8 cellular contexts compared by ENCODE assay signal in genomic region chr17:78250891-78251772, GRCh38. TPM values are rescaled to one million over a fixed set of nuclear protein-coding genes. Genes with fewer than 3 reads are reported as not detected.
DNase-seq lines count a peak whose midpoint lies in the region; ATAC-seq and TF ChIP-seq lines count a peak whose summit lies in the region.

No MANE protein-coding gene starts in this region.

- in situ Hi-C loops in SK-MEL-5 (cut with HindIII; ENCODE audit: low pct_unique_long_range_greater_than_20kb, low sequenced_read_pairs), result no loop called here

- H3K4me1 ChIP-seq in thymus (ENCODE audit: control insufficient read depth, insufficient read depth, low read length), result peaks cover 35% of the 10 kb centered on the region

- H3K4me3 ChIP-seq in thymus (ENCODE audit: low read length), result peak overlapping the region; percentile 37

- H3K4me1 Mint-ChIP-seq in osteocyte (ENCODE audit: unreplicated experiment), result peaks cover 10% of the 10 kb centered on the region

- no peaks in the 10 kb centered on the region for H3K36me3 Mint-ChIP-seq in osteocyte (ENCODE audit: unreplicated experiment)

- ATAC-seq in GM21786 (IDR thresholded peaks at IDR 0.05; ENCODE audit: unreplicated experiment), result peak; percentile 47

- H3K27ac Mint-ChIP-seq in osteocyte (ENCODE audit: unreplicated experiment), result no peak overlapping the region

- H3K9me3 Mint-ChIP-seq in osteocyte (ENCODE audit: unreplicated experiment), result no peaks in the 10 kb centered on the region

- DNase-seq in D341Med (ENCODE audit: low spot score) (peak; percentile 99), NCI-H1092 (lab: John Stamatoyannopoulos, UW) (peak; percentile 77), SK-MEL-5 (ENCODE audit: low read depth, low spot score) (peak; percentile 96), germinal center (ENCODE audit: low spot score) (peak; percentile 91), osteocyte (ENCODE audit: extremely low spot score, unreplicated experiment) (peak; percentile 97)
- peak; percentile 86 for DNase-seq in activated naive CD4-positive, alpha-beta T cell treated with Interleukin-2 at 50 U/mL for 16 hours

- H3K27ac ChIP-seq in thymus (ENCODE audit: low read depth), result peak overlapping the region; percentile 95

- H3K4me3 Mint-ChIP-seq in osteocyte (ENCODE audit: unreplicated experiment), result no peak overlapping the region

- WGBS in thymus, result 4% methylated on average over 27 of the region's 27 CpGs

- no peaks in the 10 kb centered on the region for H3K27me3 Mint-ChIP-seq in osteocyte (ENCODE audit: unreplicated experiment)

- H3K9me3 ChIP-seq in thymus (ENCODE audit: control insufficient read depth), result no peaks in the 10 kb centered on the region

- H3K36me3 ChIP-seq in thymus (ENCODE audit: control insufficient read depth, insufficient read depth), result no peaks in the 10 kb centered on the region

- peak; percentile 100 for TF ChIP-seq CTCF in osteocyte (IDR thresholded peaks at IDR 0.05)

- H3K27me3 ChIP-seq in thymus (ENCODE audit: control insufficient read depth, insufficient read depth), result no peaks in the 10 kb centered on the region

RNA-seq across cellular contexts. Expression of gene TMEM235, which starts 19.7 kb away (rescaled TPM):
- total RNA-seq in SK-MEL-5 (2014; rRNA removed; shearing (Covaris generic)), result not detected in 2 replicates
- not detected in 2 replicates for polyA plus RNA-seq in SK-MEL-5 (2015; cell fraction: cytosol; rRNA removed)
- polyA plus RNA-seq in SK-MEL-5 (2015; cell fraction: nucleus; rRNA removed), result not detected in 2 replicates
- not detected in 2 replicates for total RNA-seq in osteocyte
- 0.50 TPM for polyA plus RNA-seq in thymus

RNA-seq across cellular contexts. Expression of gene BIRC5, which starts 37.1 kb away (rescaled TPM):
- 164 and 167 TPM in 2 replicates for total RNA-seq in SK-MEL-5 (2014; rRNA removed; shearing (Covaris generic))
- polyA plus RNA-seq in SK-MEL-5 (2015; cell fraction: cytosol; rRNA removed), result 107 and 116 TPM in 2 replicates
- 57.7 and 61.8 TPM in 2 replicates for polyA plus RNA-seq in SK-MEL-5 (2015; cell fraction: nucleus; rRNA removed)
- total RNA-seq in osteocyte, result 11.9 and 12.3 TPM in 2 replicates
- polyA plus RNA-seq in thymus, result 6.8 TPM

Comparison
In these comparisons a context has a peak if more than half of its experiments do, and no peak if none do; other contexts are left out.
1. Peak in every context shown above with its lines: DNase-seq, ATAC-seq, H3K4me3 ChIP-seq and H3K27ac ChIP-seq.
2. RNA of gene BIRC5, which starts 37.1 kb away (total RNA-seq): 164 to 167 TPM in SK-MEL-5; 11.9 to 12.3 TPM in osteocyte; every median in the first group is over 10 times any median in the second.